8 cellular contexts compared by ENCODE assay signal in the genomic region with DNA sequence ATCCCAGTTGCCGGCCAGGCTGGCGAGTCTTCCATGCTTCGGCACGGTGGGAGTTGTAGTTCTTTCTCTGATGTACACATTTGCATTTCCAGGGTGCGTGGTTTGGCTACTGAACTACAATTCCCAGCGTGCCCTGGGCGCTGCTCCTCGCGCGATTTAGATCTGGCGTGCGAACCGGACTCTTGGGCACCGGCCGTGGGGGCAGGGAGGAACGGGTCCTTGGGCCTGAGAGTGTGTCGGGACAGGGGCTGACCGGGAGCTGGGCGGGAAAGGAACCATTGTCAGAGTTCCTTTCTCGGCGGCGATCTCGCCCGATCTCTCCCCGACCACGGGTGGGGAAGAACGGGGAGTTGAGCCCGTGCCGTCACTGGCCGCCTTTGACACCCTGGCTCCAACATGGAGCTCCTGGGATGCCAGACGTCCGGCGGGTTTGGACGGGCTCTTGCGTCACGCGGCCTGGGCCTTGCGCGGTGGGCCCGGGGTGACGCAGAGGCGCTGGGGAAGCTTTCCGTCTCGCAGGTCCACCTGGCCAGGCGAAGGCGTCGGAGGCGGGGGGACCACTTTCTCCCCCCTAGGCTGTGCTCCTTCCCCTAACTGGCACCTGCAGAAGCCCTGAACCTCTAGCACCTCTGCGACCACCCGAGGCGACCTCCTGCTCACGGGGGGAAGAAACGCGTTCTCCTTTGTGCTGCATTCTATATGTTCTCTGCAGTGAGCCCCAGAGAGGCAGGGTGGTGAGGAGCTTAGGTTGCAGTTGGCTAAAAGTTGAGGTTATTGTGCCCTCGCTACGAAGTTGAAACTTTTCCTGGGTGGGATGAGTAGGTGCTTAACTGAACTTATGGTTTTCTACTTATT.
DNase-seq lines count a peak whose midpoint lies in the region; ATAC-seq lines count a peak whose summit lies in the region.

No MANE protein-coding gene starts in this region.

- peak; percentile 66 to 97 (median 92) for DNase-seq in C1 segment of cervical spinal cord (lab: John Stamatoyannopoulos, UW)
- DNase-seq in NCI-H69 (lab: John Stamatoyannopoulos, UW): peak; percentile 99
- DNase-seq in activated CD4-positive, alpha-beta T cell treated with anti-CD3 and anti-CD28 coated beads, Interleukin-2, amount 50 U/mL, for 24 hours (ENCODE audit: low read depth in 1 of 2, low spot score in 1 of 2): peak; percentile 58 to 85
- DNase-seq in dedifferentiated amniotic fluid mesenchymal stem cell (ENCODE audit: extremely low spot score): peak; percentile 98
- peak; percentile 99 for DNase-seq in left kidney (ENCODE audit: low read depth, low spot score)
- DNase-seq in stimulated activated CD4-positive, alpha-beta T cell treated with anti-CD3 and anti-CD28 coated beads, Interleukin-1b, Interleukin-23, amount 100 ng/mL, for 4 hours (ENCODE audit: low read depth in 2 of 2): peak; percentile 64 to 70

- peak; percentile 81 for ATAC-seq in GM19397 (IDR thresholded peaks at IDR 0.05; ENCODE audit: unreplicated experiment)
- ATAC-seq in HG03558 (IDR thresholded peaks at IDR 0.05; ENCODE audit: extremely low read depth, unreplicated experiment): peak; percentile 74

Comparison
In these comparisons a context has a peak if more than half of its experiments do, and no peak if none do; other contexts are left out.
1. Peak in every context shown above with its lines: DNase-seq and ATAC-seq.